9 cellular contexts compared by ENCODE assay signal in the genomic region with DNA sequence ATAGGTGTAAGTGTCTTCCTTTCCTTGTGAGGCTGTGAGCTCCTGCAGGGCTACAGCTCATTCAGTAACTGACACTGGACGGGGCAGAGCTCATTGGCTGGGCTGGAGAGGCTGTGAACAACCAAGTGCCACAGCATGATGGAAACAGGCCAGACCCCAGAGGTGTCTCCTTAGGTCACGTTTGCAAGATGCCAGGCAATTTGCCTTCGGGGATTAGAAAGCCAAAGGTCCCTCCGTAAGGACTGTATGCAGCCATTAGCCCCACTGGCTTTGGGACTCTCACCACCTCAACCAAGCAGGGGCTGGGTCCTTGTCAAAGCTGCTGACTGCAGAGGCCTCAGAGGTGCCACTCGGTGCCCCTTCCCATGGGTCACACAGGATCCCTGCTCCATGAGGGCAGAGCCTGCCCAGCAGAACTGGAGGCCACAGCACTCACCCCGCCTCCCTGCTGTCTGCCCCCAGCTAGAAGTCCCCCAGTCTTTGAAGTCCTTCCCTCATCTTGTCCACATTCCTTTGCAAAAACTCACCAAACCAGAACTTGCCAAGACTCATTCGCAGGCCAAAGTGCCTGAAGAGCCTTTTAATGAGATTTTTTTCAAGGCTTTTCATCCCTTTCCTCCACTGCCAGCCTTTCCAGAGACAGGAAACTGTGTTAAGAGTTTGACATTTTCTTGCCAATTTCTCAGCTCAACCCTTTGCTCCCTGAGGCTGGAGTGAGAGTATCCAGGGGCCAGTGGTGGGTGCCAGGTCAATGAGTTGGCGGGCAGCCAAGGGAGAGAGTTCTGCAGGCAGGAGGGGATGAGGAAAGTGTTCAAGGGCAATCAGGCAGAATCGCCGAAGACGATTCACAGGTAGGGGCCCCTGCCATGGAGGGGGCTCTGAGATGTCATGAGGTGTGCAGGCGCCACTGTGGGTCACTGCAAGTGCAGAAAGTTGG. TPM values are rescaled to one million over a fixed set of nuclear protein-coding genes. Genes with fewer than 3 reads are reported as not detected.
DNase-seq lines count a peak whose midpoint lies in the region; ATAC-seq, FAIRE-seq and TF ChIP-seq lines count a peak whose summit lies in the region.
"Had no signal": no experiment of that assay in that cellular context is flagged by ENCODE, and none has a peak within 500 bp of the region (broad histone marks: within the 10 kb centered on the region; RNA-seq: fewer than 3 reads in every experiment).

No MANE protein-coding gene starts in this region.

- H3K9ac ChIP-seq in H1 (replicated peaks in 1 of 4; ENCODE audit: extremely low read depth in 1 of 4, low read depth in 3 of 4, low read length in 3 of 4), result no peak overlapping the region

- POLR2A ChIA-PET in H1 (lab: Charles Lee; ENCODE audit: partially characterized antibody), result interaction anchor here (0.9 kb wide), 1 partner anchor 10 kb away, joined by 4 read pairs; no protein-coding TSS in a partner anchor

- H3K23me2 ChIP-seq in H1 (ENCODE audit: low read depth, low read length), result 0 out of 2 replicates have a peak, but pooled peaks cover 2% of the 10 kb centered on the region

- peak overlapping the region; percentile 80; the same call in 1 of the 2 replicates for H2BK12ac ChIP-seq in H1 (ENCODE audit: low read depth, low read length)

- peaks cover 2 to 3% of the 10 kb centered on the region in 2 experiments for H4K20me1 ChIP-seq in H1 (replicated peaks in 1 of 2; ENCODE audit: control insufficient read depth in 1 of 2, insufficient read depth in 2 of 2, low read length in 2 of 2)

- intact Hi-C loops in aorta (cut with DNase I), result loop anchor here in 1 of 2 donors (5.0 kb wide), 2 partner anchors 79 to 124 kb away; a partner anchor contains a TSS

- TF ChIP-seq EP300 in H1 (IDR thresholded peaks at IDR 0.05; ENCODE audit: borderline replicate concordance in 1 of 2, low read depth in 2 of 2, low read length in 2 of 2), result no peak

- H2BK120ac ChIP-seq in H1 (replicated peaks; ENCODE audit: low read depth, low read length), result no peak overlapping the region

- H4K5ac ChIP-seq in H1 (ENCODE audit: insufficient read length, low read depth, low read length), result no peak overlapping the region

- peaks cover 0 to 7% (median under 1%) of the 10 kb centered on the region in 4 experiments; a peak in 4 of 8 replicates for H3K36me3 ChIP-seq in H1 (ENCODE audit: control insufficient read depth in 2 of 4, insufficient read depth in 4 of 4, low read length in 3 of 4)
- peaks cover 0 to 12% of the 10 kb centered on the region in 2 donors for H3K36me3 ChIP-seq in lung (ENCODE audit: control insufficient read depth in 2 of 2, insufficient read depth in 2 of 2, low read length in 2 of 2)
- no peaks in the 10 kb centered on the region for H3K36me3 ChIP-seq in aorta (ENCODE audit: control insufficient read depth in 1 of 2, insufficient read depth in 2 of 2, low read length in 1 of 2)

- FAIRE-seq in H1 (lab: Jason Lieb, UNC), result no peak

- no peak for TF ChIP-seq RAD21 in H1 (IDR thresholded peaks at IDR 0.05 in 1 of 2, conservative IDR thresholded peaks at IDR 0.05 in 1 of 2; ENCODE audit: low read depth in 2 of 2, low read length in 2 of 2)

- no peak for TF ChIP-seq POLR2A in H1 (IDR thresholded peaks at IDR 0.05; ENCODE audit: control extremely low read depth in 1 of 2, low read depth in 2 of 2, low read length in 2 of 2)

- no peaks in the 10 kb centered on the region for H3K9me3 ChIP-seq in H1 (ENCODE audit: insufficient read depth in 2 of 2, low read depth in 1 of 2, low read length in 1 of 2)
- H3K9me3 ChIP-seq in lung (ENCODE audit: control insufficient read depth in 2 of 2, insufficient read depth in 1 of 2, low read length in 1 of 2), result no peaks in the 10 kb centered on the region
- no peaks in the 10 kb centered on the region for H3K9me3 ChIP-seq in aorta (ENCODE audit: control insufficient read depth, low read length)

- no peak overlapping the region for H2AFZ ChIP-seq in H1 (ENCODE audit: low read length)

- DNase-seq in NCI-H2196 (lab: John Stamatoyannopoulos, UW; ENCODE audit: unreplicated experiment) (peak; percentile 34), NCI-H2196 treated with DMSO at 0.1 percent for 48 hours (lab: John Stamatoyannopoulos, UW; ENCODE audit: unreplicated experiment) (no peak), H1 (ENCODE audit: low read depth in 1 of 2, low spot score in 2 of 2) (no peak), lung (ENCODE audit: low spot score) (peak; percentile 66), aorta (peak in 1 of 2 donors; percentile 79), SKM-1 treated with dmso at 0.1 percent for 144 hours (lab: John Stamatoyannopoulos, UW; ENCODE audit: unreplicated experiment) (no peak)
- DNase-seq in stimulated activated naive CD8-positive, alpha-beta T cell treated with anti-CD3 and anti-CD28 coated beads, Interleukin-15, Interleukin-2, amounts not matched to agents 100 U/mL and 50 U/mL, for 24 hours, result no peak
- no peak for DNase-seq in stimulated activated CD8-positive, alpha-beta memory T cell treated with anti-CD3 and anti-CD28 coated beads, Interleukin-4, amount 100 ng/mL, for 48 hours

- H3K23ac ChIP-seq in H1 (ENCODE audit: insufficient read length), result no peak overlapping the region

- 92% methylated on average over 12 of the region's 12 CpGs; no CpG with 5 or more reads in 1 of the 2 experiments for WGBS in H1 (ENCODE audit: extremely low coverage in 1 of 2, insufficient coverage in 1 of 2, insufficient read length in 1 of 2, insufficient replicate concordance in 2 of 2, low coverage in 1 of 2, low lambda C conversion rate in 2 of 2, missing lambda C conversion rate in 1 of 2), 2 experiments
- WGBS in lung, 2 donors, result 63 to 76% methylated on average over 12 of the region's 12 CpGs
- 18 to 20% methylated on average over 12 of the region's 12 CpGs for WGBS in aorta, 2 donors

- CTCF ChIA-PET in H1 (lab: Charles Lee; ENCODE audit: partially characterized antibody), result interaction anchor here (0.6 to 5.7 kb wide), 14 partner anchors 8 to 68 kb away, joined by 3 to 31 read pairs (median 3); no protein-coding TSS in a partner anchor

- no peaks in the 10 kb centered on the region for H3K27me3 ChIP-seq in H1 (replicated peaks in 1 of 4; ENCODE audit: control insufficient read depth in 3 of 4, extremely low read depth in 1 of 4, insufficient read depth in 3 of 4, low read length in 3 of 4)
- no peaks in the 10 kb centered on the region for H3K27me3 ChIP-seq in lung (ENCODE audit: control insufficient read depth, insufficient read depth)
- H3K27me3 ChIP-seq in aorta (ENCODE audit: control insufficient read depth in 1 of 2, insufficient read depth in 2 of 2, low read length in 1 of 2), result no peaks in the 10 kb centered on the region

- H3K14ac ChIP-seq in H1 (ENCODE audit: insufficient read length), result no peak overlapping the region

- H3K18ac ChIP-seq in H1 (ENCODE audit: extremely low read depth, low read length), result no peak overlapping the region

- H2AK5ac ChIP-seq in H1 (ENCODE audit: low read depth, low read length), result peak overlapping the region; percentile 93; the same call in 1 of the 2 replicates

- H3K4me3 ChIP-seq in H1 (ENCODE audit: extremely low read depth in 1 of 4, insufficient read depth in 2 of 4, low read depth in 3 of 4, low read length in 4 of 4) (no peak overlapping the region), lung (no peak overlapping the region), aorta (ENCODE audit: low read length in 2 of 2) (no peak overlapping the region)

- H2BK20ac ChIP-seq in H1 (ENCODE audit: low read length), result no peak overlapping the region

- H3K4me1 ChIP-seq in H1 (replicated peaks in 1 of 4; ENCODE audit: control insufficient read depth in 3 of 4, insufficient read depth in 4 of 4, low read length in 3 of 4), result peaks cover 6 to 27% (median 14%) of the 10 kb centered on the region in 4 experiments
- peaks cover 16 to 35% of the 10 kb centered on the region in 2 donors for H3K4me1 ChIP-seq in lung (ENCODE audit: control insufficient read depth in 2 of 2, insufficient read depth in 2 of 2, low read length in 2 of 2)
- H3K4me1 ChIP-seq in aorta (ENCODE audit: control insufficient read depth in 1 of 2, insufficient read depth in 2 of 2, low read length in 2 of 2), result peaks cover 0 to 7% of the 10 kb centered on the region in 2 donors

- H3K27ac ChIP-seq in H1 (ENCODE audit: low read depth, low read length), result no peak overlapping the region
- H3K27ac ChIP-seq in lung (ENCODE audit: low read depth in 1 of 2, low read length in 1 of 2), result peak overlapping the region in 1 of 2 donors; percentile 69
- H3K27ac ChIP-seq in aorta (ENCODE audit: low read depth in 1 of 2, low read length in 2 of 2), result peak overlapping the region in 1 of 2 donors; percentile 66
- H3K27ac ChIP-seq: 22Rv1 had no signal

- no peaks in the 10 kb centered on the region for H3K79me1 ChIP-seq in H1 (ENCODE audit: low read depth, low read length)

- no peaks in the 10 kb centered on the region for H3K79me2 ChIP-seq in H1 (ENCODE audit: control insufficient read depth in 1 of 2, insufficient read depth in 2 of 2, low read length in 2 of 2)

- H3K4me2 ChIP-seq in H1 (ENCODE audit: insufficient read depth in 1 of 2, low read depth in 2 of 2, low read length in 2 of 2), result no peak overlapping the region

- ATAC-seq in lung (ENCODE audit: insufficient read depth, low FRiP score) (peak; percentile 67), aorta (ENCODE audit: low FRiP score) (peak; percentile 47)
- ATAC-seq in stimulated activated naive CD8-positive, alpha-beta T cell treated with anti-CD3 and anti-CD28 coated beads, Interleukin-15, Interleukin-2, amounts not matched to agents 100 U/mL and 50 U/mL, for 24 hours, result no peak

- peak overlapping the region; percentile 81; the same call in 1 of the 2 replicates for H2BK15ac ChIP-seq in H1 (ENCODE audit: low read length)

- H2BK5ac ChIP-seq in H1 (ENCODE audit: low read depth, low read length), result no peak overlapping the region; the same call in 1 of the 2 replicates

- H4K8ac ChIP-seq in H1 (ENCODE audit: extremely low read depth, insufficient read depth, low read length), result no peak overlapping the region

- TF ChIP-seq CTCF in H1 (IDR thresholded peaks at IDR 0.05; ENCODE audit: control extremely low read depth in 1 of 3, insufficient read depth in 1 of 3, low read depth in 1 of 3, low read length in 3 of 3) (no peak), lung (IDR thresholded peaks at IDR 0.05; ENCODE audit: control extremely low read depth, extremely low read depth) (no peak)

- no peak overlapping the region for H3K56ac ChIP-seq in H1 (replicated peaks; ENCODE audit: insufficient read length, low read depth, low read length)

- no peak overlapping the region for H4K91ac ChIP-seq in H1 (replicated peaks; ENCODE audit: insufficient read length, low read length)

- H3K4ac ChIP-seq in H1 (replicated peaks; ENCODE audit: insufficient read length, low read depth, low read length), result no peak overlapping the region

RNA-seq across cellular contexts. Expression of a gene that starts 39.7 kb away (rescaled TPM):
- 14.5 and 16.8 TPM in 2 replicates for total RNA-seq in H1 (2021; fragmentation: NEBNext Ultra II Directional; extraction: Animal tissue kit (Norgen Biotek cat#: 25700))
- 5.4 and 8.0 TPM in 2 replicates for polyA plus RNA-seq in H1 (2011; rRNA removed)
- polyA plus RNA-seq in H1 (2011; cell fraction: cytosol; rRNA removed), result 6.3 TPM
- 6.7 TPM for polyA plus RNA-seq in H1 (2011; cell fraction: nucleus; rRNA removed)
- 5.5 to 7.7 TPM (median 6.4 TPM) in 4 replicates for polyA plus RNA-seq in H1 (2012, experiment 1 of 2)
- 1.9 TPM for polyA plus RNA-seq in H1 (2012, experiment 2 of 2)
- polyA plus RNA-seq in H1 (2013, experiment 1 of 2), result 8.0 TPM
- 7.4 TPM for polyA plus RNA-seq in H1 (2013, experiment 2 of 2)
- polyA minus RNA-seq in H1 (2011; rRNA and poly(A)+ RNA removed), result 37.8 and 43.4 TPM in 2 replicates
- polyA minus RNA-seq in H1 (2011; cell fraction: cytosol; rRNA and poly(A)+ RNA removed), result 11.3 TPM
- 28.6 TPM for polyA minus RNA-seq in H1 (2011; cell fraction: nucleus; rRNA and poly(A)+ RNA removed)
- total RNA-seq in lung, result 10 to 100 TPM; 25.2 to 30.1 TPM
- 1 to 10 TPM; 6.2 to 9.3 TPM for polyA plus RNA-seq in lung
- total RNA-seq in aorta, result 10 to 100 TPM; 23.4 to 24.3 TPM
- polyA plus RNA-seq in aorta, result 1 to 10 TPM; 4.8 to 6.2 TPM

Comparison
In these comparisons a context has a peak if more than half of its experiments do, and no peak if none do; other contexts are left out.
1. DNase-seq: peak in NCI-H2196 (single experiment) and lung (single experiment); none in NCI-H2196 treated with DMSO at 0.1 percent for 48 hours (single experiment), H1 (0 of 2), stimulated activated naive CD8-positive, alpha-beta T cell treated with anti-CD3 and anti-CD28 coated beads, Interleukin-15, Interleukin-2, amounts not matched to agents 100 U/mL and 50 U/mL, for 24 hours (single experiment), SKM-1 treated with dmso at 0.1 percent for 144 hours (single experiment) and stimulated activated CD8-positive, alpha-beta memory T cell treated with anti-CD3 and anti-CD28 coated beads, Interleukin-4, amount 100 ng/mL, for 48 hours (single experiment).